Comparison of ENCODE assay signal across 10 cellular contexts in genomic region chr9:37531699-37532098, GRCh38. TPM values are rescaled to one million over a fixed set of nuclear protein-coding genes. Genes with fewer than 3 reads are reported as not detected.
DNase-seq lines count a peak whose midpoint lies in the region; ATAC-seq lines count a peak whose summit lies in the region.
"Had no signal": no experiment of that assay in that cellular context is flagged by ENCODE, and none has a peak within 500 bp of the region (broad histone marks: within the 10 kb centered on the region; RNA-seq: fewer than 3 reads in every experiment).

No MANE protein-coding gene starts in this region.

- H3K4me3 ChIP-seq in CD4-positive, CD25-positive, alpha-beta regulatory T cell (ENCODE audit: low read depth, low read length), result no peak overlapping the region
- H3K4me3 ChIP-seq in right cardiac atrium (ENCODE audit: low read length), result no peak overlapping the region
- H3K4me3 ChIP-seq in HAP-1, result no peak overlapping the region
- H3K4me3 ChIP-seq: BLaER1, PC-9 had no signal

- H3K4me3 Mint-ChIP-seq in CD4-positive, CD25-positive, alpha-beta regulatory T cell, result peak overlapping the region; percentile 71 to 93 (median 72)

- DNase-seq in CD4-positive, CD25-positive, alpha-beta regulatory T cell, result peak; percentile 18 to 51 (median 46)
- peak; percentile 85 for DNase-seq in central memory CD4-positive, alpha-beta T cell
- DNase-seq in right cardiac atrium (no peak), nucleus accumbens (lab: John Stamatoyannopoulos, UW) (no peak), HAP-1 (ENCODE audit: low spot score in 2 of 2) (no peak), NCI-H1048 (lab: John Stamatoyannopoulos, UW) (no peak)
- DNase-seq: PC-9 had no signal

- H3K9me3 ChIP-seq in CD4-positive, CD25-positive, alpha-beta regulatory T cell (ENCODE audit: control insufficient read depth in 2 of 2, low read length in 2 of 2), result no peaks in the 10 kb centered on the region
- H3K9me3 ChIP-seq in right cardiac atrium (ENCODE audit: control insufficient read depth, low read length) (no peaks in the 10 kb centered on the region), HAP-1 (no peaks in the 10 kb centered on the region)
- H3K9me3 ChIP-seq: BLaER1 had no signal

- in situ Hi-C loops in HAP-1 (cut with MboI; ENCODE audit: low sequenced_read_pairs), result no loop called here

- no peaks in the 10 kb centered on the region for H3K9me3 Mint-ChIP-seq in CD4-positive, CD25-positive, alpha-beta regulatory T cell

- no peaks in the 10 kb centered on the region for H3K27me3 ChIP-seq in CD4-positive, CD25-positive, alpha-beta regulatory T cell (ENCODE audit: control insufficient read depth, insufficient read depth, low read length)
- H3K27me3 ChIP-seq in right cardiac atrium (ENCODE audit: control insufficient read depth, insufficient read depth) (no peaks in the 10 kb centered on the region), HAP-1 (ENCODE audit: low read depth) (no peaks in the 10 kb centered on the region)
- H3K27me3 ChIP-seq: BLaER1 had no signal

- intact Hi-C loops in right cardiac atrium (cut with DNase I), result no loop called here

- ATAC-seq in CD4-positive, CD25-positive, alpha-beta regulatory T cell (ENCODE audit: low read depth in 2 of 2), result peak; percentile 29 to 66
- ATAC-seq in GM19372 (IDR thresholded peaks at IDR 0.05; ENCODE audit: low read depth, unreplicated experiment) (peak; percentile 75), HG03442 (IDR thresholded peaks at IDR 0.05; ENCODE audit: unreplicated experiment) (peak; percentile 66), right cardiac atrium (no peak)

- H3K27ac Mint-ChIP-seq in CD4-positive, CD25-positive, alpha-beta regulatory T cell, result peak overlapping the region; percentile 49 to 95 (median 91)

- peaks cover 9% of the 10 kb centered on the region for H3K36me3 Mint-ChIP-seq in CD4-positive, CD25-positive, alpha-beta regulatory T cell

- H3K4me1 Mint-ChIP-seq in CD4-positive, CD25-positive, alpha-beta regulatory T cell, result peaks cover 5 to 33% (median 18%) of the 10 kb centered on the region in 4 donors

- no peaks in the 10 kb centered on the region for H3K36me3 ChIP-seq in CD4-positive, CD25-positive, alpha-beta regulatory T cell (ENCODE audit: control insufficient read depth, insufficient read depth, low read length)
- H3K36me3 ChIP-seq in HAP-1 (replicated peaks), result peaks cover 23% of the 10 kb centered on the region

- no peaks in the 10 kb centered on the region for H3K27me3 Mint-ChIP-seq in CD4-positive, CD25-positive, alpha-beta regulatory T cell

- WGBS in right cardiac atrium, result 91% methylated on average over 13 of the region's 13 CpGs

- peak overlapping the region; percentile 48 for H3K27ac ChIP-seq in CD4-positive, CD25-positive, alpha-beta regulatory T cell (ENCODE audit: insufficient read depth, low read length, poor library complexity, severe bottlenecking)
- no peak overlapping the region for H3K27ac ChIP-seq in right cardiac atrium (ENCODE audit: low read length)
- H3K27ac ChIP-seq: BLaER1, PC-9 had no signal

- H3K4me1 ChIP-seq in CD4-positive, CD25-positive, alpha-beta regulatory T cell (ENCODE audit: control insufficient read depth, insufficient read depth, low read length, poor library complexity, severe bottlenecking), result peaks cover 12% of the 10 kb centered on the region
- no peaks in the 10 kb centered on the region for H3K4me1 ChIP-seq in right cardiac atrium (ENCODE audit: control insufficient read depth, insufficient read depth, low read length)
- H3K4me1 ChIP-seq in HAP-1, result no peaks in the 10 kb centered on the region
- H3K4me1 ChIP-seq: BLaER1 had no signal

RNA-seq across cellular contexts. Expression of gene FBXO10, which starts 44.5 kb away (rescaled TPM):
- total RNA-seq in CD4-positive, CD25-positive, alpha-beta regulatory T cell, result 2.4 TPM
- 1 to 10 TPM in 1 of 4 donors, under 1 TPM in 3; 0.40 to 1.0 (median 0.68) TPM for polyA plus RNA-seq in CD4-positive, CD25-positive, alpha-beta regulatory T cell
- 1 to 10 TPM; 5.5 to 7.8 (median 7.5) TPM for total RNA-seq in right cardiac atrium
- 3.5 TPM for polyA plus RNA-seq in right cardiac atrium

RNA-seq across cellular contexts. Expression of gene POLR1E, which starts 46.0 kb away (rescaled TPM):
- total RNA-seq in CD4-positive, CD25-positive, alpha-beta regulatory T cell, result 26.9 TPM
- 10 to 100 TPM; 11.2 to 18.3 (median 13.2) TPM for polyA plus RNA-seq in CD4-positive, CD25-positive, alpha-beta regulatory T cell
- 10 to 100 TPM; 13.0 to 16.6 (median 15.6) TPM for total RNA-seq in right cardiac atrium
- polyA plus RNA-seq in right cardiac atrium, result 9.3 TPM

Comparison
In these comparisons a context has a peak if more than half of its experiments do, and no peak if none do; other contexts are left out.
1. ATAC-seq: peak in CD4-positive, CD25-positive, alpha-beta regulatory T cell (2 of 2), GM19372 (single experiment) and HG03442 (single experiment); none in right cardiac atrium (0 of 2).
2. DNase-seq: peak in CD4-positive, CD25-positive, alpha-beta regulatory T cell (3 of 3) and central memory CD4-positive, alpha-beta T cell (single experiment); none in right cardiac atrium (0 of 3), nucleus accumbens (0 of 56), HAP-1 (0 of 2) and NCI-H1048 (single experiment).